1 cellular context compared by ENCODE assay signal in genomic region chr3:186523434-186523833, GRCh38.
TF ChIP-seq lines count a peak whose summit lies in the region.

No MANE protein-coding gene starts in this region.

TF ChIP-seq in HepG2, 621 proteins besides CTCF, POLR2A, EP300 and RAD21:
- TF ChIP-seq ZNF362 (CRISPR knock-in tag; IDR thresholded peaks at IDR 0.05; ENCODE audit: borderline replicate concordance): peak; percentile 49; the same call in 1 of the 2 replicates
- TF ChIP-seq HNF4A (CRISPR knock-in tag; IDR thresholded peaks at IDR 0.05): peak; percentile 37
- TF ChIP-seq MAZ (IDR thresholded peaks at IDR 0.05; ENCODE audit: borderline replicate concordance, low read depth, low read length): no peak
- TF ChIP-seq MAZ (CRISPR knock-in tag; IDR thresholded peaks at IDR 0.05; ENCODE audit: low read depth): no peak
- no peak for TF ChIP-seq ATF7 (IDR thresholded peaks at IDR 0.05)
- TF ChIP-seq ATF7 (CRISPR knock-in tag; IDR thresholded peaks at IDR 0.05): no peak
- TF ChIP-seq RARA (CRISPR knock-in tag; IDR thresholded peaks at IDR 0.05): peak; percentile 30; the same call in 1 of the 2 replicates
- TF ChIP-seq SAFB2 (CRISPR knock-in tag; IDR thresholded peaks at IDR 0.05; ENCODE audit: borderline replicate concordance, low read depth): no peak
- no peak for TF ChIP-seq SOX13 (IDR thresholded peaks at IDR 0.05)
- peak in 1 of 2 experiments; percentile 10; a peak in 1 of 4 replicates for TF ChIP-seq SOX13 (CRISPR knock-in tag; conservative IDR thresholded peaks at IDR 0.05 in 1 of 2, IDR thresholded peaks at IDR 0.05 in 1 of 2)
- 0 out of 4 replicates have a peak, but pooled peaks of 1 of the 2 experiments have one; percentile 36 for TF ChIP-seq NR2F1 (CRISPR knock-in tag; IDR thresholded peaks at IDR 0.05)
- TF ChIP-seq NCOR1 (IDR thresholded peaks at IDR 0.05; ENCODE audit: borderline replicate concordance, low read length): 0 out of 2 replicates have a peak, but pooled peaks have one; percentile 19
- peak; percentile 71 for TF ChIP-seq NR2F6 (IDR thresholded peaks at IDR 0.05)
- TF ChIP-seq NR2F6 (CRISPR knock-in tag; IDR thresholded peaks at IDR 0.05): peak; percentile 47; the same call in 1 of the 2 replicates
